In genomic region chr1:44786841-44787426, GRCh38 we compare ENCODE assay signal across 10 cellular contexts. TPM values are rescaled to one million over a fixed set of nuclear protein-coding genes. Genes with fewer than 3 reads are reported as not detected.
DNase-seq lines count a peak whose midpoint lies in the region; ATAC-seq and TF ChIP-seq lines count a peak whose summit lies in the region.
"Had no signal": no experiment of that assay in that cellular context is flagged by ENCODE, and none has a peak within 500 bp of the region (broad histone marks: within the 10 kb centered on the region; RNA-seq: fewer than 3 reads in every experiment).

No MANE protein-coding gene starts in this region.

- no peak overlapping the region for H3K14ac ChIP-seq in mesenchymal stem cell (ENCODE audit: low read length in 2 of 2)

- intact Hi-C loops in tibial artery (cut with DNase I; ENCODE audit: low total_unique reads): loop anchor here (5.0 to 10.0 kb wide), 2 partner anchors 225 to 518 kb away; partner anchors contain the start of genes HECTD3 and UROD

- H3K27me3 Mint-ChIP-seq in activated T-cell treated with anti-CD3 and anti-CD28 coated beads, Interleukin-2, amount 50 U/mL, for 72 hours (ENCODE audit: low read depth): no peaks in the 10 kb centered on the region
- H3K27me3 Mint-ChIP-seq in activated naive CD8-positive, alpha-beta T cell treated with anti-CD3 and anti-CD28 coated beads, Interleukin-2, amount 10 ng/mL, durations not matched to agents 7 days and 5 days: no peaks in the 10 kb centered on the region

- H3K4me1 ChIP-seq in mesenchymal stem cell (ENCODE audit: control insufficient read depth, insufficient read depth, low read depth, low read length): peaks cover 32% of the 10 kb centered on the region
- H3K4me1 ChIP-seq in tibial artery: peaks cover 0 to 34% (median 26%) of the 10 kb centered on the region in 4 donors

- H3K9ac ChIP-seq in mesenchymal stem cell (ENCODE audit: low read length): no peak overlapping the region

- H3K4me3 ChIP-seq in mesenchymal stem cell (ENCODE audit: insufficient read depth in 1 of 2, low read depth in 1 of 2, low read length in 2 of 2) (no peak overlapping the region), tibial artery (peak overlapping the region; percentile 54 to 70)

- CTCF ChIA-PET in HEK293T (lab: Yijun Ruan, JAX): interaction anchor here (0.6 to 2.6 kb wide), 10 partner anchors 9 to 707 kb away, joined by 3 to 7 read pairs (median 3); partner anchors contain the start of genes RNU5D-1 and UROD

- no peak overlapping the region for H2BK15ac ChIP-seq in mesenchymal stem cell (ENCODE audit: low read depth, poor library complexity, severe bottlenecking)

- H3K36me3 Mint-ChIP-seq in activated T-cell treated with anti-CD3 and anti-CD28 coated beads, Interleukin-2, amount 50 U/mL, for 72 hours (ENCODE audit: insufficient read depth in 2 of 2): peaks cover 0 to 4% of the 10 kb centered on the region in 2 donors
- H3K36me3 Mint-ChIP-seq in activated naive CD8-positive, alpha-beta T cell treated with anti-CD3 and anti-CD28 coated beads, Interleukin-2, amount 10 ng/mL, durations not matched to agents 7 days and 5 days: peaks cover 4% of the 10 kb centered on the region

- no peak overlapping the region for H3K18ac ChIP-seq in mesenchymal stem cell (ENCODE audit: low read depth in 1 of 2, low read length in 2 of 2)

- H3K9me3 ChIP-seq in mesenchymal stem cell (ENCODE audit: control insufficient read depth, low read length): no peaks in the 10 kb centered on the region
- H3K9me3 ChIP-seq in tibial artery: no peaks in the 10 kb centered on the region

- H3K36me3 ChIP-seq in mesenchymal stem cell (ENCODE audit: control insufficient read depth in 1 of 2, insufficient read depth in 2 of 2, low read depth in 1 of 2, low read length in 2 of 2) (no peaks in the 10 kb centered on the region), tibial artery (no peaks in the 10 kb centered on the region)
- H3K36me3 ChIP-seq: cardiac muscle cell had no signal

- WGBS in mesenchymal stem cell: 85% methylated on average over 9 of the region's 9 CpGs

- no peak overlapping the region for H4K91ac ChIP-seq in mesenchymal stem cell (ENCODE audit: low read length)

- no peak overlapping the region for H2BK120ac ChIP-seq in mesenchymal stem cell (ENCODE audit: low read depth, low read length)

- TF ChIP-seq CTCF in tibial artery (IDR thresholded peaks at IDR 0.05): no peak

- no peaks in the 10 kb centered on the region for H3K9me3 Mint-ChIP-seq in activated T-cell treated with anti-CD3 and anti-CD28 coated beads, Interleukin-2, amount 50 U/mL, for 72 hours
- no peaks in the 10 kb centered on the region for H3K9me3 Mint-ChIP-seq in activated naive CD8-positive, alpha-beta T cell treated with anti-CD3 and anti-CD28 coated beads, Interleukin-2, amount 10 ng/mL, durations not matched to agents 7 days and 5 days

- H4K8ac ChIP-seq in mesenchymal stem cell (ENCODE audit: low read length): peak overlapping the region; percentile 67

- H3K27ac ChIP-seq in mesenchymal stem cell (ENCODE audit: low read length, poor library complexity, severe bottlenecking): peak overlapping the region; percentile 7
- peak overlapping the region; percentile 79 to 80 for H3K27ac ChIP-seq in tibial artery
- H3K27ac ChIP-seq: cardiac muscle cell had no signal

- H3K23ac ChIP-seq in mesenchymal stem cell (ENCODE audit: low read length in 2 of 2): no peak overlapping the region

- H3K4me3 Mint-ChIP-seq in activated T-cell treated with anti-CD3 and anti-CD28 coated beads, Interleukin-2, amount 50 U/mL, for 72 hours: peak overlapping the region; percentile 75 to 81
- peak overlapping the region; percentile 66 for H3K4me3 Mint-ChIP-seq in activated naive CD8-positive, alpha-beta T cell treated with anti-CD3 and anti-CD28 coated beads, Interleukin-2, amount 10 ng/mL, durations not matched to agents 7 days and 5 days

- H3K79me1 ChIP-seq in mesenchymal stem cell (replicated peaks; ENCODE audit: low read length, poor library complexity, severe bottlenecking): no peaks in the 10 kb centered on the region

- no peak for DNase-seq in activated T-cell treated with anti-CD3 and anti-CD28 coated beads, Interleukin-2, amount 50 U/mL, for 72 hours
- no peak for DNase-seq in activated T-cell treated with anti-CD3 and anti-CD28 coated beads, Interleukin-2, amount 50 U/mL, for 48 hours
- no peak for DNase-seq in activated naive CD8-positive, alpha-beta T cell treated with anti-CD3 and anti-CD28 coated beads, Interleukin-2, amount 10 ng/mL, durations not matched to agents 7 days and 5 days
- DNase-seq in mesenchymal stem cell (no peak), tibial artery (no peak), GDM1 (lab: John Stamatoyannopoulos, UW) (no peak), HEK293T (ENCODE audit: extremely low spot score) (no peak)

- no peak overlapping the region for H3K27ac Mint-ChIP-seq in activated T-cell treated with anti-CD3 and anti-CD28 coated beads, Interleukin-2, amount 50 U/mL, for 72 hours
- H3K27ac Mint-ChIP-seq in activated naive CD8-positive, alpha-beta T cell treated with anti-CD3 and anti-CD28 coated beads, Interleukin-2, amount 10 ng/mL, durations not matched to agents 7 days and 5 days: peak overlapping the region; percentile 71

- H2BK5ac ChIP-seq in mesenchymal stem cell (ENCODE audit: low read depth, low read length, poor library complexity, severe bottlenecking): no peak overlapping the region

- no peak overlapping the region for H2AK5ac ChIP-seq in mesenchymal stem cell (ENCODE audit: low read length, severe bottlenecking)

- H2BK12ac ChIP-seq in mesenchymal stem cell (ENCODE audit: low read length in 2 of 2): peak overlapping the region; percentile 18 to 35

- no peak overlapping the region for H2AFZ ChIP-seq in mesenchymal stem cell (ENCODE audit: low read depth, low read length)

- H3K4me1 Mint-ChIP-seq in activated T-cell treated with anti-CD3 and anti-CD28 coated beads, Interleukin-2, amount 50 U/mL, for 72 hours (ENCODE audit: low read depth): peaks cover 36% of the 10 kb centered on the region
- peaks cover 26% of the 10 kb centered on the region for H3K4me1 Mint-ChIP-seq in activated naive CD8-positive, alpha-beta T cell treated with anti-CD3 and anti-CD28 coated beads, Interleukin-2, amount 10 ng/mL, durations not matched to agents 7 days and 5 days

- POLR2A ChIA-PET in activated naive CD8-positive, alpha-beta T cell treated with anti-CD3 and anti-CD28 coated beads, Interleukin-2, amount 10 ng/mL, durations not matched to agents 7 days and 5 days (lab: Charles Lee): interaction anchor here (1.0 to 8.4 kb wide), 8 partner anchors 10 to 553 kb away, joined by 3 to 93 read pairs (median 34); partner anchors contain the start of genes BTBD19, DYNLT4, HECTD3 and MUTYH
- POLR2A ChIA-PET in HEK293T (lab: Yijun Ruan, JAX): interaction anchor here (0.9 to 6.3 kb wide), 9 partner anchors 9 to 231 kb away, joined by 3 to 52 read pairs (median 5); partner anchors contain the start of genes HECTD3, PLK3, RPS8 and UROD

- ATAC-seq in activated T-cell treated with anti-CD3 and anti-CD28 coated beads, Interleukin-2, amount 50 U/mL, for 72 hours (replicated peaks in 1 of 2): no peak
- ATAC-seq in activated naive CD8-positive, alpha-beta T cell treated with anti-CD3 and anti-CD28 coated beads, Interleukin-2, amount 10 ng/mL, durations not matched to agents 7 days and 5 days (ENCODE audit: low read depth): no peak
- no peak for ATAC-seq in GM19455 (IDR thresholded peaks at IDR 0.05; ENCODE audit: unreplicated experiment)

- peak overlapping the region; percentile 81 for H3K4me2 ChIP-seq in mesenchymal stem cell (ENCODE audit: low read length, poor library complexity, severe bottlenecking)

- no peak overlapping the region for H3K4ac ChIP-seq in mesenchymal stem cell (ENCODE audit: low read depth in 1 of 2, low read length in 2 of 2)

- H3K27me3 ChIP-seq in mesenchymal stem cell (ENCODE audit: control insufficient read depth in 1 of 2, insufficient read depth in 1 of 2, low read length in 2 of 2) (peaks cover 0 to 6% of the 10 kb centered on the region in 2 experiments), tibial artery (no peaks in the 10 kb centered on the region)
- H3K27me3 ChIP-seq: cardiac muscle cell had no signal

TF ChIP-seq in HEK293T, 16 proteins besides CTCF, POLR2A, EP300 and RAD21 (continues in another document):
- no peak for TF ChIP-seq BHLHE40 (IDR thresholded peaks at IDR 0.05; ENCODE audit: borderline replicate concordance)
- no peak for TF ChIP-seq ZNF384 (IDR thresholded peaks at IDR 0.05)
- TF ChIP-seq NFRKB (IDR thresholded peaks at IDR 0.05): no peak

RNA-seq across cellular contexts. Expression of gene BEST4, which starts 1.0 kb away (rescaled TPM):
- total RNA-seq in activated T-cell treated with anti-CD3 and anti-CD28 coated beads, Interleukin-2, amount 50 U/mL, for 72 hours: 1 to 10 TPM; 2.5 to 2.6 TPM
- 1 to 10 TPM; 1.3 to 1.6 TPM for total RNA-seq in activated naive CD8-positive, alpha-beta T cell treated with anti-CD3 and anti-CD28 coated beads, Interleukin-2, amount 10 ng/mL, durations not matched to agents 7 days and 5 days
- 0.10 TPM for polyA plus RNA-seq in mesenchymal stem cell (2013, experiment 1 of 2)
- polyA plus RNA-seq in mesenchymal stem cell (2013, experiment 2 of 2): 0.05 TPM
- total RNA-seq: skeletal muscle tissue had no signal

RNA-seq across cellular contexts. Expression of gene RPS8, which starts 11.6 kb away (rescaled TPM):
- total RNA-seq in activated T-cell treated with anti-CD3 and anti-CD28 coated beads, Interleukin-2, amount 50 U/mL, for 72 hours: 1,000 to 10,000 TPM; 2,862 to 3,010 TPM
- 1,000 to 10,000 TPM; 1,522 to 1,548 TPM for total RNA-seq in activated naive CD8-positive, alpha-beta T cell treated with anti-CD3 and anti-CD28 coated beads, Interleukin-2, amount 10 ng/mL, durations not matched to agents 7 days and 5 days
- polyA plus RNA-seq in mesenchymal stem cell (2013, experiment 1 of 2): 4,725 TPM
- polyA plus RNA-seq in mesenchymal stem cell (2013, experiment 2 of 2): 4,884 TPM

RNA-seq across cellular contexts. Expression of gene PLK3, which starts 13.2 kb away (rescaled TPM):
- total RNA-seq in activated T-cell treated with anti-CD3 and anti-CD28 coated beads, Interleukin-2, amount 50 U/mL, for 72 hours: 10 to 100 TPM; 53.4 to 60.7 TPM
- 10 to 100 TPM; 68.8 to 70.7 TPM for total RNA-seq in activated naive CD8-positive, alpha-beta T cell treated with anti-CD3 and anti-CD28 coated beads, Interleukin-2, amount 10 ng/mL, durations not matched to agents 7 days and 5 days
- 28.1 TPM for polyA plus RNA-seq in mesenchymal stem cell (2013, experiment 1 of 2)
- polyA plus RNA-seq in mesenchymal stem cell (2013, experiment 2 of 2): 26.8 TPM

RNA-seq across cellular contexts. Expression of gene DYNLT4, which starts 20.2 kb away (rescaled TPM):
- total RNA-seq in activated T-cell treated with anti-CD3 and anti-CD28 coated beads, Interleukin-2, amount 50 U/mL, for 72 hours: 1 to 10 TPM in 1 of 2 donors, not detected in 1; 1.5 TPM
- total RNA-seq in activated naive CD8-positive, alpha-beta T cell treated with anti-CD3 and anti-CD28 coated beads, Interleukin-2, amount 10 ng/mL, durations not matched to agents 7 days and 5 days: under 1 TPM; 0.43 to 0.97 TPM
- polyA plus RNA-seq in mesenchymal stem cell (2013, experiment 1 of 2): 0.08 TPM
- polyA plus RNA-seq in mesenchymal stem cell (2013, experiment 2 of 2): 0.11 TPM
- total RNA-seq: cardiac muscle cell, skeletal muscle tissue had no signal

RNA-seq across cellular contexts. Expression of gene BTBD19, which starts 21.4 kb away (rescaled TPM):
- 10 to 100 TPM in 1 of 2 donors, 1 to 10 TPM in 1; 9.4 to 16.8 TPM for total RNA-seq in activated T-cell treated with anti-CD3 and anti-CD28 coated beads, Interleukin-2, amount 50 U/mL, for 72 hours
- 1 to 10 TPM; 5.2 to 5.6 TPM for total RNA-seq in activated naive CD8-positive, alpha-beta T cell treated with anti-CD3 and anti-CD28 coated beads, Interleukin-2, amount 10 ng/mL, durations not matched to agents 7 days and 5 days
- polyA plus RNA-seq in mesenchymal stem cell (2013, experiment 1 of 2): 22.8 TPM
- 20.2 TPM for polyA plus RNA-seq in mesenchymal stem cell (2013, experiment 2 of 2)

Comparison
In these comparisons a context has a peak if more than half of its experiments do, and no peak if none do; other contexts are left out.
1. H3K4me3 ChIP-seq: peak in tibial artery (2 of 2); none in mesenchymal stem cell (0 of 2).